16 cellular contexts compared by ENCODE assay signal in the genomic region with DNA sequence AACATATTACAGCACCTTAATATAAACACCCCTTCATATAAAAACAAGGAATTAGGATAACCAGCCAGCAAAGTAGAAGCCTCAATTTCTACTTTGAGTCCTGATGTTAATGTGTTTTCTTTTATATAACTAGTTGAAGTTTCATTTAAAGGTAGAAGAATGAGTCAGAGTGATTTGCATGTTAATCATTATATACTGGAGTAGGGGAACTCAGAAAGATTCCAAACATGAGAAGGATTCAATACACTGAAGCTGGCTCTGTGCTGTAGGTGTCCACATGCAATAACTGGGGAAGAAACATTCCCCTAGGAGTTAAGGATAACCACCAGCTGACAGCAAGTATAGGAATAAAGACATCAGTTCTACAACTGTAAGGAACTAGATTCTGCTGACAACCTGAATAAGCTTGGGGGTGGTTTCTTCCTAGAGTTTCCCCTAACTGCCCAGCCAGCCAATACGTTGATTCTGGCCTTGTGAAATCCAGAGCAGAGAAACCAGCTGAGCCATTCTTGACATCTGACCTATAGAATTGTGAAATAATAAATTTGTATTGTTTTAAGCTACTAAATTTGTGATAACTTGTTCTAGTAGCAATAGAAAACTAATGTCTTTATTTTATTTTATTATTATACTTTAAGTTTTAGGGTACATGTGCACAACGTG.
"Had no signal": no experiment of that assay in that cellular context is flagged by ENCODE, and none has a peak within 500 bp of the region (broad histone marks: within the 10 kb centered on the region; RNA-seq: fewer than 3 reads in every experiment).

No MANE protein-coding gene starts in this region.

- H3K27ac Mint-ChIP-seq: activated B cell treated with CpG ODN at 0.5 μM for 24 hours; activated CD8-positive, alpha-beta T cell treated with anti-CD3 and anti-CD28 coated beads for 36 hours; activated naive CD8-positive, alpha-beta T cell; endodermal cell had no signal

- H3K36me3 Mint-ChIP-seq: activated naive CD8-positive, alpha-beta T cell had no signal

- H3K36me3 ChIP-seq: heart left ventricle, thoracic aorta had no signal

- H3K9me3 ChIP-seq: heart left ventricle, psoas muscle, thoracic aorta had no signal

- H3K4me3 Mint-ChIP-seq: activated B cell treated with CpG ODN at 0.5 μM for 24 hours; activated CD8-positive, alpha-beta T cell treated with anti-CD3 and anti-CD28 coated beads for 36 hours; activated naive CD8-positive, alpha-beta T cell; endodermal cell had no signal

- H3K27me3 ChIP-seq: heart left ventricle had no signal

- DNase-seq: activated B cell treated with CpG ODN at 0.5 μM for 24 hours; activated CD4-positive, alpha-beta T cell treated with anti-CD3 and anti-CD28 coated beads for 48 hours; activated CD8-positive, alpha-beta T cell treated with anti-CD3 and anti-CD28 coated beads for 36 hours; activated effector memory CD4-positive, alpha-beta T cell treated with anti-CD3 and anti-CD28 coated beads, Interleukin-2, amount 50 U/mL, for 16 hours; activated T-cell treated with anti-CD3 and anti-CD28 coated beads, Interleukin-2, amount 50 U/mL, for 48 hours; amniotic stem cell; endodermal cell; heart left ventricle; midbrain; psoas muscle; stimulated activated CD4-positive, alpha-beta T cell treated with anti-CD3 and anti-CD28 coated beads, Interleukin-2, amount 100 ng/mL, for 24 hours; T-helper 2 cell had no signal

- H3K4me1 Mint-ChIP-seq: activated B cell treated with CpG ODN at 0.5 μM for 24 hours, endodermal cell had no signal

- H3K4me3 ChIP-seq: heart left ventricle, psoas muscle, thoracic aorta had no signal

- ATAC-seq: activated CD8-positive, alpha-beta T cell treated with anti-CD3 and anti-CD28 coated beads for 36 hours; heart left ventricle; left lobe of liver; psoas muscle; sciatic nerve had no signal

- H3K27ac ChIP-seq: heart left ventricle, psoas muscle, thoracic aorta had no signal

- H3K4me1 ChIP-seq: heart left ventricle, psoas muscle had no signal

- H3K9me3 Mint-ChIP-seq: activated B cell treated with CpG ODN at 0.5 μM for 24 hours; activated CD8-positive, alpha-beta T cell treated with anti-CD3 and anti-CD28 coated beads for 36 hours; endodermal cell had no signal
